In genomic region chr17:80758793-80759673, GRCh38 we compare ENCODE assay signal across 11 cellular contexts.
DNase-seq lines count a peak whose midpoint lies in the region; ATAC-seq, FAIRE-seq and TF ChIP-seq lines count a peak whose summit lies in the region.
"Had no signal": no experiment of that assay in that cellular context is flagged by ENCODE, and none has a peak within 500 bp of the region (broad histone marks: within the 10 kb centered on the region; RNA-seq: fewer than 3 reads in every experiment).

No MANE protein-coding gene starts in this region.

- no peaks in the 10 kb centered on the region for H3K9me3 Mint-ChIP-seq in endothelial cell (ENCODE audit: unreplicated experiment)
- H3K9me3 Mint-ChIP-seq: IgD-negative memory B cell had no signal

- H3K9me2 ChIP-seq in PC-3 (replicated peaks; ENCODE audit: low read length): no peaks in the 10 kb centered on the region

- H4K20me1 ChIP-seq in PC-3 (ENCODE audit: low read length): no peaks in the 10 kb centered on the region

- H3K4me2 ChIP-seq in PC-3 (ENCODE audit: low read length): no peak overlapping the region

- peaks cover 28% of the 10 kb centered on the region for H3K4me1 Mint-ChIP-seq in endothelial cell (ENCODE audit: unreplicated experiment)

- no TSS peak for BruUV-seq in PC-3 (replicated peaks; lab: Mats Ljungman, UMichigan)

- H3K4me3 ChIP-seq in PC-3 (ENCODE audit: low read length) (no peak overlapping the region), gastrocnemius medialis (no peak overlapping the region)

- TF ChIP-seq POLR2A in gastrocnemius medialis (IDR thresholded peaks at IDR 0.05): no peak
- TF ChIP-seq POLR2A in GM12891 (IDR thresholded peaks at IDR 0.05; ENCODE audit: low read depth, low read length): no peak

- no peak for FAIRE-seq in GM12891 (lab: Jason Lieb, UNC)
- FAIRE-seq: H1 had no signal

- peak overlapping the region; percentile 95 for H3K27ac ChIP-seq in PC-3 (ENCODE audit: low read length)
- peak overlapping the region; percentile 47 to 64 (median 50) for H3K27ac ChIP-seq in gastrocnemius medialis

- peak overlapping the region; percentile 49 for H3K27ac Mint-ChIP-seq in endothelial cell (ENCODE audit: unreplicated experiment)

- peaks cover 14% of the 10 kb centered on the region for H3K79me2 ChIP-seq in PC-3 (ENCODE audit: low read length)

- peaks cover 5% of the 10 kb centered on the region for H3F3A ChIP-seq in PC-3 (ENCODE audit: low read length, unreplicated experiment)

- no peak for ATAC-seq in PC-3
- ATAC-seq in gastrocnemius medialis: peak in 1 of 2 donors; percentile 15
- ATAC-seq in GM18511 (IDR thresholded peaks at IDR 0.05; ENCODE audit: unreplicated experiment): no peak

- intact Hi-C loops in PC-3 (cut with micrococcal nuclease) (no loop called here), gastrocnemius medialis (cut with DNase I; ENCODE audit: low total_unique reads) (no loop called here)

- H3K9me3 ChIP-seq in PC-3 (ENCODE audit: low read length) (no peaks in the 10 kb centered on the region), gastrocnemius medialis (no peaks in the 10 kb centered on the region)

- no peak overlapping the region for H2AFZ ChIP-seq in PC-3 (ENCODE audit: low read length)

- POLR2A ChIA-PET in PC-3 (lab: Charles Lee; ENCODE audit: unreplicated experiment): interaction anchor here (0.6 kb wide), 1 partner anchor 16 kb away, joined by 3 read pairs; no protein-coding TSS in a partner anchor

- H3K4me1 ChIP-seq in PC-3 (ENCODE audit: insufficient read depth, low read length): peaks cover 32% of the 10 kb centered on the region
- H3K4me1 ChIP-seq in gastrocnemius medialis: peaks cover 0 to 15% of the 10 kb centered on the region in 2 donors

- H3K27me3 Mint-ChIP-seq in endothelial cell (ENCODE audit: unreplicated experiment): peaks cover 5% of the 10 kb centered on the region
- H3K27me3 Mint-ChIP-seq: IgD-negative memory B cell had no signal

- H3K36me3 ChIP-seq in PC-3 (ENCODE audit: low read depth, low read length) (peaks cover 11% of the 10 kb centered on the region; the same call in 1 of the 2 replicates), gastrocnemius medialis (peaks cover 0 to 12% of the 10 kb centered on the region in 2 donors)

- in situ Hi-C loops in gastrocnemius medialis (cut with MboI; ENCODE audit: low sequenced_read_pairs in 4 of 4): no loop called here

- H3K4me3 Mint-ChIP-seq in endothelial cell (ENCODE audit: unreplicated experiment): no peak overlapping the region

- TF ChIP-seq CTCF in PC-3 (conservative IDR thresholded peaks at IDR 0.05; ENCODE audit: low read depth, low read length): no peak
- no peak for TF ChIP-seq CTCF in endothelial cell (IDR thresholded peaks at IDR 0.05; ENCODE audit: unreplicated experiment)
- TF ChIP-seq CTCF in gastrocnemius medialis (IDR thresholded peaks at IDR 0.05 in 4 of 5, conservative IDR thresholded peaks at IDR 0.05 in 1 of 5): no peak

- peaks cover 7% of the 10 kb centered on the region for H3K36me3 Mint-ChIP-seq in endothelial cell (ENCODE audit: low read depth, unreplicated experiment)

- H3K9ac ChIP-seq in PC-3 (ENCODE audit: low read length): peak overlapping the region; percentile 55; the same call in 1 of the 2 replicates

- DNase-seq in NCI-H510A treated with DMSO at 0.1 percent for 48 hours (lab: John Stamatoyannopoulos, UW) (peak; percentile 26), NCI-H510A (lab: John Stamatoyannopoulos, UW) (no peak), PC-3 (no peak), endothelial cell (ENCODE audit: low spot score) (no peak), gastrocnemius medialis (no peak), GM12891 (ENCODE audit: insufficient read length, low spot score) (no peak), dermis blood vessel endothelial cell (no peak)
- DNase-seq: ACHN had no signal

- H3K27me3 ChIP-seq in PC-3 (ENCODE audit: low read length): no peaks in the 10 kb centered on the region
- no peaks in the 10 kb centered on the region for H3K27me3 ChIP-seq in gastrocnemius medialis

- CTCF ChIA-PET in PC-3 (lab: Charles Lee): no interaction called here

TF ChIP-seq in GM12891, 5 proteins besides CTCF, POLR2A, EP300 and RAD21:
- TF ChIP-seq SPI1 (IDR thresholded peaks at IDR 0.05; ENCODE audit: low read depth, low read length) (no peak), POU2F2 (IDR thresholded peaks at IDR 0.05; ENCODE audit: low read depth, low read length) (no peak), TAF1 (IDR thresholded peaks at IDR 0.05; ENCODE audit: low read depth, low read length) (no peak), PAX5 (IDR thresholded peaks at IDR 0.05; ENCODE audit: insufficient read depth, low read length, severe bottlenecking) (no peak), POLR2AphosphoS5 (IDR thresholded peaks at IDR 0.05; ENCODE audit: low read depth, low read length) (no peak)
TF ChIP-seq in GM12891: peak in this region for 0.
